In the genomic region with DNA sequence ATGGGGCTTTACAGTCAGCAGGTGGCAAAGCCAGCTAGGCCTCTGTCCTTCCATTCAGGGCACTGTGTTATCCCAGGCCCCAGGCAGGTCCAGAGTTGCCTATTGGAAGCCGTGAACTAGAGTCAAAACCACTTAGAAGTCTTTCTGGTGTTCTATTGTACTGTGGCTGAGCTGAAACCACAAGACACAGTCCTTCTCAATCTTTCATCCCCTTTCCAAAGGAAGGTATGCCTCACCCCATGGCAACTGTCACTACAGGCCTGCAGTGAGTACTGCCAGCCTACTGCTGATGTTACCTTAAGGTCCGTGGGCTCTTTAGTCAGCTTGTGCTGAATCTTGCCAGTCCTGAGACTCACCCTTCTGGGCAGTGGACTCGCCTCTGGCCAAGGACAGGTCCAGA, we compare ENCODE assay signal across 17 cellular contexts.
A peak's percentile ranks its signal among the peaks of the same experiment; 100 is the strongest.
DNase-seq lines count a peak whose midpoint lies in the region; ATAC-seq and TF ChIP-seq lines count a peak whose summit lies in the region.
"Had no signal": no experiment of that assay in that cellular context is flagged by ENCODE, and none has a peak within 500 bp of the region (broad histone marks: within the 10 kb centered on the region; RNA-seq: fewer than 3 reads in every experiment).

No MANE protein-coding gene starts in this region.

- intact Hi-C loops in activated CD8-positive, alpha-beta T cell treated with anti-CD3 and anti-CD28 coated beads for 36 hours (cut with micrococcal nuclease): no loop called here

- H3K36me3 Mint-ChIP-seq in activated CD8-positive, alpha-beta T cell treated with anti-CD3 and anti-CD28 coated beads for 36 hours (ENCODE audit: low read depth): no peaks in the 10 kb centered on the region
- peaks cover 14% of the 10 kb centered on the region for H3K36me3 Mint-ChIP-seq in neural progenitor cell
- H3K36me3 Mint-ChIP-seq: CD8-positive, alpha-beta memory T cell had no signal

- peak overlapping the region in 1 of 2 experiments; percentile 39 for H2BK12ac ChIP-seq in mesenchymal stem cell (ENCODE audit: low read length in 2 of 2)

- no peaks in the 10 kb centered on the region for H3K9me3 Mint-ChIP-seq in activated CD8-positive, alpha-beta T cell treated with anti-CD3 and anti-CD28 coated beads for 36 hours
- peaks cover 38% of the 10 kb centered on the region for H3K9me3 Mint-ChIP-seq in neural progenitor cell

- H3K9ac ChIP-seq in mesenchymal stem cell (ENCODE audit: low read length) (no peak overlapping the region), neural progenitor cell (no peak overlapping the region)
- H3K9ac ChIP-seq: BLaER1 had no signal

- no peaks in the 10 kb centered on the region for H3K27me3 Mint-ChIP-seq in activated CD8-positive, alpha-beta T cell treated with anti-CD3 and anti-CD28 coated beads for 36 hours
- H3K27me3 Mint-ChIP-seq in neural progenitor cell (ENCODE audit: insufficient read depth, low read depth): no peaks in the 10 kb centered on the region
- H3K27me3 Mint-ChIP-seq: CD8-positive, alpha-beta memory T cell had no signal

- H2BK15ac ChIP-seq in mesenchymal stem cell (ENCODE audit: low read depth, poor library complexity, severe bottlenecking): no peak overlapping the region

- H3K4me3 ChIP-seq in mesenchymal stem cell (ENCODE audit: insufficient read depth in 1 of 2, low read depth in 1 of 2, low read length in 2 of 2): no peak overlapping the region
- H3K4me3 ChIP-seq in neural progenitor cell: no peak overlapping the region
- H3K4me3 ChIP-seq: A549, BLaER1 had no signal

- no peaks in the 10 kb centered on the region for H3F3A ChIP-seq in neural progenitor cell (ENCODE audit: low read depth)

- H4K20me1 ChIP-seq in neural progenitor cell (ENCODE audit: low read depth): no peaks in the 10 kb centered on the region
- H4K20me1 ChIP-seq: BLaER1 had no signal

- no peak overlapping the region for H3K23ac ChIP-seq in mesenchymal stem cell (ENCODE audit: low read length in 2 of 2)

- no peaks in the 10 kb centered on the region for H3K4me1 Mint-ChIP-seq in activated CD8-positive, alpha-beta T cell treated with anti-CD3 and anti-CD28 coated beads for 36 hours (ENCODE audit: low read depth)
- H3K4me1 Mint-ChIP-seq in neural progenitor cell: peaks cover 15% of the 10 kb centered on the region
- H3K4me1 Mint-ChIP-seq: CD8-positive, alpha-beta memory T cell had no signal

- no peak overlapping the region for H3K4me3 Mint-ChIP-seq in activated CD8-positive, alpha-beta T cell treated with anti-CD3 and anti-CD28 coated beads for 36 hours
- no peak overlapping the region for H3K4me3 Mint-ChIP-seq in neural progenitor cell
- H3K4me3 Mint-ChIP-seq: CD8-positive, alpha-beta memory T cell had no signal

- no peak overlapping the region for H3K14ac ChIP-seq in mesenchymal stem cell (ENCODE audit: low read length in 2 of 2)

- CTCF ChIA-PET in activated CD8-positive, alpha-beta T cell treated with anti-CD3 and anti-CD28 coated beads for 36 hours (lab: Charles Lee): no interaction called here

- H2AK5ac ChIP-seq in mesenchymal stem cell (ENCODE audit: low read length, severe bottlenecking): peak overlapping the region; percentile 43

- TF ChIP-seq CTCF in C4-2B (conservative IDR thresholded peaks at IDR 0.05) (no peak), neural progenitor cell (IDR thresholded peaks at IDR 0.05) (no peak)
- TF ChIP-seq CTCF in activated CD8-positive, alpha-beta T cell treated with anti-CD3 and anti-CD28 coated beads for 36 hours (IDR thresholded peaks at IDR 0.05): no peak

- H3K18ac ChIP-seq in mesenchymal stem cell (ENCODE audit: low read depth in 1 of 2, low read length in 2 of 2): no peak overlapping the region

- no peak overlapping the region for H4K91ac ChIP-seq in mesenchymal stem cell (ENCODE audit: low read length)

- H3K27ac Mint-ChIP-seq in activated CD8-positive, alpha-beta T cell treated with anti-CD3 and anti-CD28 coated beads for 36 hours: no peak overlapping the region
- no peak overlapping the region for H3K27ac Mint-ChIP-seq in neural progenitor cell
- H3K27ac Mint-ChIP-seq: CD8-positive, alpha-beta memory T cell had no signal

- H3K9me3 ChIP-seq in mesenchymal stem cell (ENCODE audit: control insufficient read depth, low read length): peaks cover 5% of the 10 kb centered on the region
- H3K9me3 ChIP-seq in neural progenitor cell (ENCODE audit: low read depth): peaks cover 12% of the 10 kb centered on the region
- H3K9me3 ChIP-seq: BLaER1 had no signal

- H3K79me1 ChIP-seq in mesenchymal stem cell (replicated peaks; ENCODE audit: low read length, poor library complexity, severe bottlenecking): peaks cover 15% of the 10 kb centered on the region

- DNase-seq in HT1080 (ENCODE audit: low read depth): peak; percentile 18
- DNase-seq in astrocyte of the hippocampus (ENCODE audit: low read depth, low spot score): peak; percentile 30
- DNase-seq in mesenchymal stem cell: no peak
- no peak for DNase-seq in activated CD8-positive, alpha-beta T cell treated with anti-CD3 and anti-CD28 coated beads for 36 hours
- DNase-seq in neural progenitor cell (ENCODE audit: low spot score): no peak
- DNase-seq in NCI-H526 (lab: John Stamatoyannopoulos, UW): no peak
- DNase-seq: CD8-positive, alpha-beta memory T cell; DMS79 treated with DMSO at 0.1 percent for 48 hours; H7; NCI-H1105 treated with DMSO at 0.1 percent for 48 hours; NCI-H1694; NCI-H2081 treated with DMSO at 0.1 percent for 48 hours; NCI-H446 treated with DMSO at 0.1 percent for 48 hours had no signal

- H3K79me2 ChIP-seq in neural progenitor cell (ENCODE audit: low read depth): peaks cover 70% of the 10 kb centered on the region

- H3K4me2 ChIP-seq in mesenchymal stem cell (ENCODE audit: low read length, poor library complexity, severe bottlenecking): no peak overlapping the region
- H3K4me2 ChIP-seq in neural progenitor cell: no peak overlapping the region
- H3K4me2 ChIP-seq: A549, BLaER1 had no signal

- H2BK120ac ChIP-seq in mesenchymal stem cell (ENCODE audit: low read depth, low read length): no peak overlapping the region

- no peak overlapping the region for H2BK5ac ChIP-seq in mesenchymal stem cell (ENCODE audit: low read depth, low read length, poor library complexity, severe bottlenecking)

- POLR2A ChIA-PET in activated CD8-positive, alpha-beta T cell treated with anti-CD3 and anti-CD28 coated beads for 36 hours (lab: Charles Lee): no interaction called here

- H3K27me3 ChIP-seq in mesenchymal stem cell (ENCODE audit: control insufficient read depth in 1 of 2, insufficient read depth in 1 of 2, low read length in 2 of 2) (no peaks in the 10 kb centered on the region), neural progenitor cell (no peaks in the 10 kb centered on the region)
- H3K27me3 ChIP-seq: BLaER1 had no signal

- H3K4me1 ChIP-seq in mesenchymal stem cell (ENCODE audit: control insufficient read depth, insufficient read depth, low read depth, low read length) (peaks cover 1% of the 10 kb centered on the region), neural progenitor cell (no peaks in the 10 kb centered on the region)
- H3K4me1 ChIP-seq: BLaER1 had no signal

- no peak overlapping the region for H3K4ac ChIP-seq in mesenchymal stem cell (ENCODE audit: low read depth in 1 of 2, low read length in 2 of 2)

- peak overlapping the region; percentile 24 for H3K27ac ChIP-seq in C4-2B
- no peak overlapping the region for H3K27ac ChIP-seq in mesenchymal stem cell (ENCODE audit: low read length, poor library complexity, severe bottlenecking)
- no peak overlapping the region for H3K27ac ChIP-seq in neural progenitor cell
- H3K27ac ChIP-seq: A549, BLaER1 had no signal

- no peak for ATAC-seq in activated CD8-positive, alpha-beta T cell treated with anti-CD3 and anti-CD28 coated beads for 36 hours
- ATAC-seq: A549, Panc1 had no signal

- WGBS in mesenchymal stem cell: 93% methylated on average over 3 of the region's 3 CpGs

- no peak overlapping the region for H4K8ac ChIP-seq in mesenchymal stem cell (ENCODE audit: low read length)

- peaks cover 0 to 4% of the 10 kb centered on the region in 2 experiments for H3K36me3 ChIP-seq in mesenchymal stem cell (ENCODE audit: control insufficient read depth in 1 of 2, insufficient read depth in 2 of 2, low read depth in 1 of 2, low read length in 2 of 2)
- H3K36me3 ChIP-seq in neural progenitor cell: no peaks in the 10 kb centered on the region
- H3K36me3 ChIP-seq: BLaER1 had no signal

- no peak overlapping the region for H2AFZ ChIP-seq in mesenchymal stem cell (ENCODE audit: low read depth, low read length)
- no peak overlapping the region for H2AFZ ChIP-seq in neural progenitor cell (replicated peaks)

Comparison
In these comparisons a context has a peak if more than half of its experiments do, and no peak if none do; other contexts are left out.
1. DNase-seq: peak in HT1080 (single experiment) and astrocyte of the hippocampus (single experiment); none in mesenchymal stem cell (single experiment), activated CD8-positive, alpha-beta T cell treated with anti-CD3 and anti-CD28 coated beads for 36 hours (single experiment), neural progenitor cell (single experiment) and NCI-H526 (0 of 2).